Comparison of ENCODE assay signal across 10 cellular contexts in genomic region chr18:46167971-46168370, GRCh38.
DNase-seq lines count a peak whose midpoint lies in the region; ATAC-seq, FAIRE-seq and TF ChIP-seq lines count a peak whose summit lies in the region.
"Had no signal": no experiment of that assay in that cellular context is flagged by ENCODE, and none has a peak within 500 bp of the region (broad histone marks: within the 10 kb centered on the region; RNA-seq: fewer than 3 reads in every experiment).

No MANE protein-coding gene starts in this region.

- H3K27ac ChIP-seq in HepG2 (ENCODE audit: extremely low read length, insufficient read depth, low read length): no peak overlapping the region
- H3K27ac ChIP-seq in WERI-Rb-1: no peak overlapping the region
- H3K27ac ChIP-seq: 22Rv1 had no signal

- TF ChIP-seq CTCF in HepG2 (CRISPR knock-in tag; IDR thresholded peaks at IDR 0.05) (no peak), WERI-Rb-1 (IDR thresholded peaks at IDR 0.05; ENCODE audit: low read depth, low read length) (no peak)

- peak; percentile 71 to 81 for ATAC-seq in activated CD4-positive, CD25-positive, alpha-beta regulatory T cell treated with anti-CD3 and anti-CD28 coated beads, Interleukin-2, amount 50 U/mL, for 24 hours
- ATAC-seq in HG02973 (IDR thresholded peaks at IDR 0.05; ENCODE audit: unreplicated experiment): peak; percentile 87
- ATAC-seq in HepG2: peak; percentile 67

- H3K9ac ChIP-seq in HepG2 (ENCODE audit: insufficient read depth, low read depth, low read length): no peak overlapping the region

- H4K20me1 ChIP-seq in HepG2 (ENCODE audit: insufficient read depth, low read length): no peaks in the 10 kb centered on the region

- in situ Hi-C loops in HepG2 (cut with HindIII; ENCODE audit: extremely low pct_ligation_motif_present, low pct_unique_long_range_greater_than_20kb): no loop called here

- peaks cover 36% of the 10 kb centered on the region for H3K4me1 ChIP-seq in HepG2 (ENCODE audit: insufficient read depth, low read length)

- WGBS in HepG2 (ENCODE audit: low lambda C conversion rate): 2% methylated on average over 9 of the region's 9 CpGs

- FAIRE-seq in HepG2 (lab: Jason Lieb, UNC): no peak

- no peak overlapping the region for H2AFZ ChIP-seq in HepG2 (ENCODE audit: low read length)

- intact Hi-C loops in HepG2 (cut with micrococcal nuclease; ENCODE audit: unreplicated experiment): no loop called here

- no peak for DNase-seq in activated CD4-positive, CD25-positive, alpha-beta regulatory T cell treated with anti-CD3 and anti-CD28 coated beads, Interleukin-2, amount 50 U/mL, for 72 hours
- DNase-seq in RPMI8226: peak; percentile 97
- no peak for DNase-seq in HepG2 (ENCODE audit: low spot score)
- DNase-seq in HCEC 1CT: no peak
- no peak for DNase-seq in middle frontal gyrus (ENCODE audit: extremely low spot score, low spot score)
- no peak for DNase-seq in WERI-Rb-1

- H3K27me3 ChIP-seq in HepG2 (ENCODE audit: control insufficient read depth in 1 of 2, insufficient read depth in 2 of 2, low read length in 2 of 2): no peaks in the 10 kb centered on the region; a peak in 1 of 5 replicates
- no peaks in the 10 kb centered on the region for H3K27me3 ChIP-seq in WERI-Rb-1 (ENCODE audit: insufficient read depth, low read depth, severe bottlenecking)

- peak overlapping the region; percentile 76 for H3K4me2 ChIP-seq in HepG2 (ENCODE audit: low read depth, low read length)

- CTCF ChIA-PET in HepG2 (lab: Yijun Ruan, JAX; ENCODE audit: low intra/inter-chr PET ratio, low total read pairs): no interaction called here

- no TSS peak for BruUV-seq in HepG2 (replicated peaks; lab: Mats Ljungman, UMichigan)

- TF ChIP-seq EP300 in HepG2 (IDR thresholded peaks at IDR 0.05; ENCODE audit: low read depth in 2 of 2, low read length in 2 of 2): no peak
- TF ChIP-seq EP300 in HepG2 (CRISPR knock-in tag; IDR thresholded peaks at IDR 0.05; ENCODE audit: borderline replicate concordance): no peak

- TF ChIP-seq POLR2A in HepG2 (IDR thresholded peaks at IDR 0.05; ENCODE audit: insufficient read depth in 1 of 2, low read depth in 2 of 2, low read length in 2 of 2): no peak

- H3K9me3 ChIP-seq in HepG2 (ENCODE audit: low read length) (no peaks in the 10 kb centered on the region), WERI-Rb-1 (ENCODE audit: severe bottlenecking) (no peaks in the 10 kb centered on the region)

- TF ChIP-seq RAD21 in HepG2 (CRISPR knock-in tag; IDR thresholded peaks at IDR 0.05): no peak

- no peaks in the 10 kb centered on the region for H3K36me3 ChIP-seq in HepG2 (replicated peaks in 1 of 2; ENCODE audit: control insufficient read depth in 1 of 2, insufficient read depth in 2 of 2, low read length in 2 of 2)
- H3K36me3 ChIP-seq in WERI-Rb-1: no peaks in the 10 kb centered on the region; the same call in 1 of the 2 replicates

- POLR2A ChIA-PET in HepG2 (lab: Yijun Ruan, JAX): no interaction called here

- H3K4me3 ChIP-seq in HepG2 (replicated peaks in 1 of 3; ENCODE audit: insufficient read depth in 1 of 3, low read depth in 2 of 3, low read length in 3 of 3) (peak overlapping the region; percentile 14 to 58 (median 39); a peak in 4 of 6 replicates), WERI-Rb-1 (ENCODE audit: low read depth, low read length) (no peak overlapping the region)
- H3K4me3 ChIP-seq: skin epidermis had no signal

- no peaks in the 10 kb centered on the region for H3K79me2 ChIP-seq in HepG2 (ENCODE audit: insufficient read depth, low read length)

TF ChIP-seq in HepG2, 621 proteins besides CTCF, POLR2A, EP300 and RAD21:
- TF ChIP-seq AKNA (CRISPR knock-in tag; IDR thresholded peaks at IDR 0.05; ENCODE audit: borderline replicate concordance) (no peak), SIN3B (IDR thresholded peaks at IDR 0.05; ENCODE audit: low read length) (no peak), MAX (IDR thresholded peaks at IDR 0.05) (peak; percentile 69), SAP130 (CRISPR knock-in tag; IDR thresholded peaks at IDR 0.05; ENCODE audit: low read depth) (peak; percentile 32; the same call in 1 of the 2 replicates), ZNF687 (CRISPR knock-in tag; IDR thresholded peaks at IDR 0.05) (peak; percentile 48; the same call in 1 of the 2 replicates), BHLHE40 (IDR thresholded peaks at IDR 0.05; ENCODE audit: low read length) (0 out of 2 replicates have a peak, but pooled peaks have one; percentile 16), RFXAP (CRISPR knock-in tag; IDR thresholded peaks at IDR 0.05; ENCODE audit: borderline replicate concordance) (no peak)
